In the genomic region with DNA sequence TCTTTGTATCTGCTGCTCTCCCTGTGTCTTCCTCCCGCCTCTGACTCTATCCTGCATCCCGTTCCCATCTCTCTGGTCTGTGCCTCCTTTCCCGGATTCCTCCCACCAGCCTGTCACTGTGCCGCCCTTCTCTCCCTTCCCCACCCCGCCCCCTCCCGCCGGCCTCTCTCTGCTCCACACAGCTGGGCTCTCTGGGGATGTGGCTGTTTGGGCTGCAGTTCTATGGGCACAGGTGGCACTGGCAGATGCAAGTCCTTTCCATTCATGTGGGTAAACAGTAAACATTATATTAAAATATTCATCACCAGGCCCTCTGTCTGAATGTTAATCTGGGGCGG, we compare ENCODE assay signal across 2 cellular contexts.
TF ChIP-seq lines count a peak whose summit lies in the region.

No MANE protein-coding gene starts in this region.

TF ChIP-seq in GM23338, 12 proteins besides CTCF, POLR2A, EP300 and RAD21 (continued from another document):
- TF ChIP-seq POLR2AphosphoS5 (IDR thresholded peaks at IDR 0.05; ENCODE audit: low read depth) = no peak
- TF ChIP-seq REST (IDR thresholded peaks at IDR 0.05; ENCODE audit: unreplicated experiment) = no peak
- TF ChIP-seq ZNF462 (CRISPR knock-in tag; IDR thresholded peaks at IDR 0.05) = no peak
- no peak for TF ChIP-seq JUNB (IDR thresholded peaks at IDR 0.05; ENCODE audit: unreplicated experiment)

TF ChIP-seq in WTC11, 78 proteins besides CTCF, POLR2A, EP300 and RAD21 (continued from another document):
- TF ChIP-seq, protein P1, sequence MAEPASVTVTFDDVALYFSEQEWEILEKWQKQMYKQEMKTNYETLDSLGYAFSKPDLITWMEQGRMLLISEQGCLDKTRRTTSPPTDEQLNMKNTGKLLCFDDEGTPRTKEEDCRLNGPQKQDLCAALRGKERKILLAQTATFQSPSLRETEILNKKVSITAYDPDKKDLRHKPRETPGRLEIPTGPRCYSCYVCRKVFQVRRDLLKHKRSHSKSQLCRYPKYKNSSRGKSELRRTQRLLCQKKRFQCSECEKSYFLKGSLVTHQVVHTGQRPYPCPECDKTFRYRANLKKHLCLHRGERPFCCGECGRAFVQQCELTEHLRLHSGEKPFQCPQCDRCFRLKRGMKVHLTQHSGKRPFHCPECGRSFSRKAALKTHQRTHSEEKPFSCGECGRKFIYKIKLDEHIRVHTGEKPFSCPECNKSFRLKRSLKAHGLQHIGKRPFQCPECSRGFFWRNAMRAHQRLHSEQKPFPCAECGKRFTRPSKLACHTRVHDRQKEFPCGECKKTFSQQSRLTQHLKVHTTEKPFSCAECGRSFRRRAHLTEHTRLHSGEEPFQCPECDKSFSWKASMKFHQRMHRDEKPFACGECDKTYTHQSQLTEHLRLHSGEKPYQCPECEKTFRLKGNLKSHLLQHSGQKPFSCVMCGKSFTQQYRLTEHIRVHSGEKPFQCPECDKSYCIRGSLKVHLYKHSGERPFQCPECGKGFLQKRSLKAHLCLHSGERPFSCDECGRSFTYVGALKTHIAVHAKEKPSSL (CRISPR knock-in tag; conservative IDR thresholded peaks at IDR 0.05) = no peak
- TF ChIP-seq CREB1 (CRISPR knock-in tag; IDR thresholded peaks at IDR 0.05) = no peak
